Comparison of ENCODE assay signal across 22 cellular contexts in genomic region chr12:15446798-15447197, GRCh38.
DNase-seq lines count a peak whose midpoint lies in the region; ATAC-seq, FAIRE-seq and TF ChIP-seq lines count a peak whose summit lies in the region.
"Had no signal": no experiment of that assay in that cellular context is flagged by ENCODE, and none has a peak within 500 bp of the region (broad histone marks: within the 10 kb centered on the region; RNA-seq: fewer than 3 reads in every experiment).

No MANE protein-coding gene starts in this region.

- peaks cover 0 to 3% (median 0%) of the 10 kb centered on the region in 7 donors for H3K4me1 Mint-ChIP-seq in naive thymus-derived CD4-positive, alpha-beta T cell

- H3K27me3 Mint-ChIP-seq in naive thymus-derived CD4-positive, alpha-beta T cell, result peaks cover 8 to 15% (median 10%) of the 10 kb centered on the region in 5 donors

- H3K27me3 ChIP-seq in PC-9 (ENCODE audit: insufficient read depth, low read depth) (no peaks in the 10 kb centered on the region), small intestine (ENCODE audit: control insufficient read depth in 2 of 2, insufficient read depth in 2 of 2, low read length in 2 of 2) (no peaks in the 10 kb centered on the region), heart left ventricle (no peaks in the 10 kb centered on the region)
- H3K27me3 ChIP-seq in naive thymus-derived CD4-positive, alpha-beta T cell (ENCODE audit: control insufficient read depth in 2 of 2, insufficient read depth in 2 of 2, low read length in 2 of 2), result no peaks in the 10 kb centered on the region
- H3K27me3 ChIP-seq: BLaER1, cardiac muscle cell, pancreas, sigmoid colon, vagina had no signal

- ATAC-seq in naive thymus-derived CD4-positive, alpha-beta T cell, result no peak
- ATAC-seq in heart left ventricle, result no peak
- ATAC-seq: GM12878, HCT116, pancreas had no signal

- H3K36me3 ChIP-seq in PC-9 (ENCODE audit: low read depth) (no peaks in the 10 kb centered on the region), small intestine (ENCODE audit: control insufficient read depth in 2 of 2, insufficient read depth in 2 of 2, low read length in 2 of 2) (no peaks in the 10 kb centered on the region), heart left ventricle (no peaks in the 10 kb centered on the region)
- no peaks in the 10 kb centered on the region for H3K36me3 ChIP-seq in naive thymus-derived CD4-positive, alpha-beta T cell (ENCODE audit: control insufficient read depth in 2 of 3, insufficient read depth in 3 of 3, low read length in 3 of 3)
- H3K36me3 ChIP-seq: BLaER1, cardiac muscle cell, pancreas, sigmoid colon, vagina had no signal

- no peak for FAIRE-seq in small intestine (lab: Jason Lieb, UNC)
- FAIRE-seq: GM12878, pancreas had no signal

- H3K4me2 ChIP-seq in PC-9, result peak overlapping the region; percentile 24
- H3K4me2 ChIP-seq: BLaER1 had no signal

- CTCF ChIA-PET in PC-9 (lab: Charles Lee), result no interaction called here
- CTCF ChIA-PET in naive thymus-derived CD4-positive, alpha-beta T cell (lab: Charles Lee), result no interaction called here

- intact Hi-C loops in PC-9 (cut with micrococcal nuclease; ENCODE audit: unreplicated experiment), result no loop called here
- intact Hi-C loops in naive thymus-derived CD4-positive, alpha-beta T cell (cut with micrococcal nuclease), result no loop called here
- intact Hi-C loops in heart left ventricle (cut with DNase I), result no loop called here

- H3K4me3 Mint-ChIP-seq in naive thymus-derived CD4-positive, alpha-beta T cell, result no peak overlapping the region

- POLR2A ChIA-PET in PC-9 (lab: Charles Lee; ENCODE audit: unreplicated experiment), result no interaction called here
- POLR2A ChIA-PET in naive thymus-derived CD4-positive, alpha-beta T cell (lab: Charles Lee), result no interaction called here

- no peaks in the 10 kb centered on the region for H3F3A ChIP-seq in PC-9 (ENCODE audit: insufficient read depth, low read depth)

- BruUV-seq in PC-9 (replicated peaks; lab: Mats Ljungman, UMichigan), result no TSS peak

- DNase-seq in ELR (ENCODE audit: low read depth) (peak; percentile 41), PC-9 (peak in 1 of 2 experiments; percentile 68), choroid plexus epithelial cell (ENCODE audit: low read depth) (peak; percentile 3), putamen (ENCODE audit: low spot score) (peak; percentile 32), small intestine (no peak), heart left ventricle (no peak)
- no peak for DNase-seq in naive thymus-derived CD4-positive, alpha-beta T cell
- DNase-seq: activated CD4-positive, alpha-beta T cell treated with anti-CD3 and anti-CD28 coated beads, Interleukin-2, amount 50 U/mL, for 1 hour; Calu3; GF-D8; NCI-H1417; NCI-H748 treated with DMSO at 0.1 percent for 48 hours; pancreas; RPMI8226; sigmoid colon had no signal

- no peaks in the 10 kb centered on the region for H3K36me3 Mint-ChIP-seq in naive thymus-derived CD4-positive, alpha-beta T cell
- H3K36me3 Mint-ChIP-seq: activated naive CD4-positive, alpha-beta T cell treated with anti-CD3 and anti-CD28 coated beads, Interleukin-2, amount 50 U/mL, for 72 hours had no signal

- no peak for TF ChIP-seq CTCF in PC-9 (conservative IDR thresholded peaks at IDR 0.05)
- no peak for TF ChIP-seq CTCF in choroid plexus epithelial cell (conservative IDR thresholded peaks at IDR 0.05; ENCODE audit: low read depth, low read length)
- no peak for TF ChIP-seq CTCF in heart left ventricle (IDR thresholded peaks at IDR 0.05)

- H3K9me3 ChIP-seq in PC-9 (ENCODE audit: insufficient read depth, low read depth) (no peaks in the 10 kb centered on the region), small intestine (ENCODE audit: control insufficient read depth, low read depth) (no peaks in the 10 kb centered on the region), heart left ventricle (no peaks in the 10 kb centered on the region)
- no peaks in the 10 kb centered on the region for H3K9me3 ChIP-seq in naive thymus-derived CD4-positive, alpha-beta T cell (ENCODE audit: control insufficient read depth in 2 of 3, low read length in 3 of 3)
- H3K9me3 ChIP-seq: BLaER1, pancreas, sigmoid colon, vagina had no signal

- TF ChIP-seq POLR2A in heart left ventricle (IDR thresholded peaks at IDR 0.05), result no peak

- H3K9me3 Mint-ChIP-seq in naive thymus-derived CD4-positive, alpha-beta T cell, result peaks cover 0 to 7% (median 0%) of the 10 kb centered on the region in 11 donors

- H3K4me1 ChIP-seq in PC-9 (replicated peaks; ENCODE audit: insufficient read depth), result peaks cover 11% of the 10 kb centered on the region; the same call in 1 of the 2 replicates
- no peaks in the 10 kb centered on the region for H3K4me1 ChIP-seq in naive thymus-derived CD4-positive, alpha-beta T cell (ENCODE audit: control insufficient read depth in 2 of 2, insufficient read depth in 2 of 2, low read length in 2 of 2)
- no peaks in the 10 kb centered on the region for H3K4me1 ChIP-seq in small intestine (ENCODE audit: control insufficient read depth in 2 of 2, insufficient read depth in 1 of 2, low read depth in 1 of 2, low read length in 1 of 2)
- H3K4me1 ChIP-seq in heart left ventricle, result no peaks in the 10 kb centered on the region
- H3K4me1 ChIP-seq: BLaER1, pancreas, sigmoid colon, vagina had no signal

- H3K4me3 ChIP-seq in PC-9 (no peak overlapping the region), choroid plexus epithelial cell (ENCODE audit: low read depth, low read length) (no peak overlapping the region), small intestine (ENCODE audit: low read depth in 1 of 2, low read length in 2 of 2) (no peak overlapping the region), heart left ventricle (no peak overlapping the region)
- H3K4me3 ChIP-seq in naive thymus-derived CD4-positive, alpha-beta T cell (ENCODE audit: low read length), result no peak overlapping the region
- H3K4me3 ChIP-seq: BLaER1, cardiac muscle cell, GM12878, lung, pancreas, sigmoid colon, vagina had no signal

- H3K27ac ChIP-seq in PC-9, result no peak overlapping the region
- no peak overlapping the region for H3K27ac ChIP-seq in naive thymus-derived CD4-positive, alpha-beta T cell (ENCODE audit: low read depth, low read length)
- H3K27ac ChIP-seq in small intestine (ENCODE audit: low read depth in 1 of 2, low read length in 1 of 2), result no peak overlapping the region
- no peak overlapping the region for H3K27ac ChIP-seq in heart left ventricle
- H3K27ac ChIP-seq: BLaER1, cardiac muscle cell, pancreas, sigmoid colon, vagina had no signal

- H3K27ac Mint-ChIP-seq in naive thymus-derived CD4-positive, alpha-beta T cell, result no peak overlapping the region
- H3K27ac Mint-ChIP-seq: activated naive CD4-positive, alpha-beta T cell treated with anti-CD3 and anti-CD28 coated beads, Interleukin-2, amount 50 U/mL, for 72 hours had no signal

- no peaks in the 10 kb centered on the region for H3K9me2 ChIP-seq in PC-9 (ENCODE audit: insufficient read depth)

- no peak overlapping the region for H2AFZ ChIP-seq in PC-9

- no peaks in the 10 kb centered on the region for H4K20me1 ChIP-seq in PC-9 (ENCODE audit: insufficient read depth)
- H4K20me1 ChIP-seq: BLaER1 had no signal

- no peaks in the 10 kb centered on the region for H3K79me2 ChIP-seq in PC-9 (ENCODE audit: low read depth)

- 65 to 72% (median 68%) methylated on average over 3 of the region's 3 CpGs for WGBS in small intestine, 3 donors
- 71 to 79% (median 75%) methylated on average over 3 of the region's 3 CpGs for WGBS in heart left ventricle, 4 donors

Comparison
In these comparisons a context has a peak if more than half of its experiments do, and no peak if none do; other contexts are left out.
1. DNase-seq: peak in ELR (single experiment), choroid plexus epithelial cell (single experiment) and putamen (single experiment); none in naive thymus-derived CD4-positive, alpha-beta T cell (0 of 9), small intestine (single experiment) and heart left ventricle (0 of 5).